23 cellular contexts compared by ENCODE assay signal in the genomic region with DNA sequence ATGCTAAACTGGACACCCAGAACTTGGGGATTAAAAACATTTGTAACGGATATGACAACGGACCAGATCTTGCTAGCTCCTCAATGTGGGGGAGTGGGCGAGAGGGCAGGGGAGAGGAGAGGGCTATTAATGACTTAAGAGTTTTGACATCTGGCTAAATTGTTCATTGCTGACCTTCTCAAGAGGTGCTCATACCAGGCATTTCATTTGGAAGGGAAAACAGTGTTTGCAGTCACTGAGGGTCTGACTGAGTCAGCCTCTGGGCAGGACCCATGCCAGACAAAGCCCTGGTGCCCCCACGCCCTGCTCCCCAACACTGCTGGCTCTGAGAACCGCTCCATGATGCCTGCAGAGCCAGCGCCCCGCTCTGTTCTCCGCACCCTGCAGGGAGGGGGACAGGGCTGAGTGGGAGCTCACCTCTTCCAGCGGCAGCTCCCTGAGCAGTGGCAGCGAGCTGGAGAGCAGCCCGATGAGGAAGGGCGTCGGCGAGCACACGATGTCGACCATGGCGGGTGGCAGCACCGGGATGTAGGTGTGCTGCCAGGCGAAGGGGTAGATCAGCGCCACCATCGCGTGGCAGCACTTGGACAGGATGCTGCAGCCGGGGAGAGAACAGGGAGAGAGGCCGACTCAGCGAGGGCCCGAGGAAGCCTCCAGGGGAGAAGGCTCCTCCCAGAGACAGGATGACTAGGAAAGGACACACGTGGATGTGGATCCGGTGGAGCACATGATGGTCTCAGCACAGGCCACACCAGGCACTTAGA. TPM values are rescaled to one million over a fixed set of nuclear protein-coding genes. Genes with fewer than 3 reads are reported as not detected.
DNase-seq lines count a peak whose midpoint lies in the region; ATAC-seq, FAIRE-seq and TF ChIP-seq lines count a peak whose summit lies in the region.
"Had no signal": no experiment of that assay in that cellular context is flagged by ENCODE, and none has a peak within 500 bp of the region (broad histone marks: within the 10 kb centered on the region; RNA-seq: fewer than 3 reads in every experiment).

No MANE protein-coding gene starts in this region.

- H2AFZ ChIP-seq in K562 (ENCODE audit: low read depth, low read length), result peak overlapping the region; percentile 57
- H2AFZ ChIP-seq: PC-9 had no signal

- H4K20me1 ChIP-seq in K562 (replicated peaks; ENCODE audit: control insufficient read depth, insufficient read depth, low read length), result peaks cover 10% of the 10 kb centered on the region; the same call in 1 of the 2 replicates

- peak; percentile 40 to 68; a peak in 5 of 6 replicates for ATAC-seq in A549
- peak; percentile 62 for ATAC-seq in K562
- ATAC-seq: left lobe of liver had no signal

- H3K27ac Mint-ChIP-seq in mesothelial cell of epicardium, result peak overlapping the region; percentile 1
- H3K27ac Mint-ChIP-seq: activated CD4-positive, alpha-beta T cell treated with anti-CD3 and anti-CD28 coated beads, Interleukin-2, amount 10 ng/mL, durations not matched to agents 24 days and 14 days; CD4-positive, alpha-beta T cell; HFFc6; stimulated activated naive CD8-positive, alpha-beta T cell treated with anti-CD3 and anti-CD28 coated beads, Interleukin-15, Interleukin-2, amounts not matched to agents 100 ng/mL and 50 ng/mL, for 24 hours; type B pancreatic cell had no signal

- H3K4me1 Mint-ChIP-seq in mesothelial cell of epicardium, result peaks cover 6% of the 10 kb centered on the region

- H3K27me3 Mint-ChIP-seq in mesothelial cell of epicardium (ENCODE audit: low read depth), result no peaks in the 10 kb centered on the region
- H3K27me3 Mint-ChIP-seq: CD4-positive, alpha-beta T cell; type B pancreatic cell had no signal

- FAIRE-seq in A549 (lab: Jason Lieb, UNC) (no peak), K562 (lab: Jason Lieb, UNC) (no peak)
- FAIRE-seq: colon, HTR-8/SVneo, TTC549 had no signal

- TF ChIP-seq RAD21 in A549 (conservative IDR thresholded peaks at IDR 0.05 in 1 of 2, IDR thresholded peaks at IDR 0.05 in 1 of 2) (no peak), K562 (CRISPR knock-in tag; conservative IDR thresholded peaks at IDR 0.05 in 1 of 2, IDR thresholded peaks at IDR 0.05 in 1 of 2) (no peak)

- intact Hi-C loops in K562 (cut with micrococcal nuclease), result no loop called here

- H3K27ac ChIP-seq in A549 (peak overlapping the region in 1 of 2 experiments; percentile 6; a peak in 1 of 6 replicates), K562 (ENCODE audit: extremely low read depth, low read depth, low read length) (no peak overlapping the region)
- H3K27ac ChIP-seq: PC-9 had no signal

- H3K9me1 ChIP-seq in K562 (ENCODE audit: control insufficient read depth, insufficient read depth, low read length), result no peaks in the 10 kb centered on the region

- H3K9me3 Mint-ChIP-seq in mesothelial cell of epicardium, result no peaks in the 10 kb centered on the region
- H3K9me3 Mint-ChIP-seq: activated CD4-positive, alpha-beta T cell treated with anti-CD3 and anti-CD28 coated beads, Interleukin-2, amount 10 ng/mL, durations not matched to agents 24 days and 14 days; CD4-positive, alpha-beta T cell; HFFc6; stimulated activated naive CD8-positive, alpha-beta T cell treated with anti-CD3 and anti-CD28 coated beads, Interleukin-15, Interleukin-2, amounts not matched to agents 100 ng/mL and 50 ng/mL, for 24 hours; type B pancreatic cell had no signal

- H3K9ac ChIP-seq in K562 (ENCODE audit: insufficient read depth in 1 of 2, low read depth in 2 of 2, low read length in 2 of 2), result peak overlapping the region in 1 of 2 experiments; percentile 8; a peak in 1 of 4 replicates

- no peak for TF ChIP-seq EP300 in A549 (IDR thresholded peaks at IDR 0.05)
- no peak for TF ChIP-seq EP300 in K562 (IDR thresholded peaks at IDR 0.05; ENCODE audit: low read length)

- H3K4me3 Mint-ChIP-seq in mesothelial cell of epicardium, result no peak overlapping the region
- H3K4me3 Mint-ChIP-seq: activated CD4-positive, alpha-beta T cell treated with anti-CD3 and anti-CD28 coated beads, Interleukin-2, amount 10 ng/mL, durations not matched to agents 24 days and 14 days; CD4-positive, alpha-beta T cell; HFFc6; stimulated activated naive CD8-positive, alpha-beta T cell treated with anti-CD3 and anti-CD28 coated beads, Interleukin-15, Interleukin-2, amounts not matched to agents 100 ng/mL and 50 ng/mL, for 24 hours; type B pancreatic cell had no signal

- POLR2A ChIA-PET in A549 (lab: Yijun Ruan, JAX), result interaction anchor here (1.1 kb wide), 1 partner anchor 14 kb away, joined by 3 read pairs; no protein-coding TSS in a partner anchor
- POLR2A ChIA-PET in K562 (lab: Yijun Ruan, JAX), result interaction anchor here (0.6 to 1.0 kb wide), 3 partner anchors 11 to 28 kb away, joined by 3 read pairs; no protein-coding TSS in a partner anchor

- peak in 1 of 2 experiments; percentile 29 for DNase-seq in A549 (ENCODE audit: low read depth in 1 of 2, low spot score in 1 of 2)
- peak; percentile 44 for DNase-seq in H7
- DNase-seq in K562 (ENCODE audit: extremely low read depth in 1 of 4, low spot score in 3 of 4), result peak in 1 of 4 experiments; percentile 24
- no peak for DNase-seq in mesothelial cell of epicardium (ENCODE audit: low spot score in 2 of 2, unreplicated experiment in 2 of 2)
- no peak for DNase-seq in NCI-H2171 (lab: John Stamatoyannopoulos, UW)
- DNase-seq in AG08395 (ENCODE audit: low spot score), result no peak
- DNase-seq in stimulated activated naive CD4-positive, alpha-beta T cell treated with Interleukin-2 at 50 U/mL for 16 hours (lab: John Stamatoyannopoulos, UW), result no peak
- no peak for DNase-seq in iPS-NIHi11 (ENCODE audit: low spot score)
- DNase-seq: activated CD8-positive, alpha-beta memory T cell treated with anti-CD3 and anti-CD28 coated beads, Interleukin-2, amount 50 U/mL, for 4 hours; activated gamma-delta T cell treated with Interleukin-2 at 50 U/mL for 16 hours; anterior cingulate cortex; CD4-positive, alpha-beta T cell; HFFc6; PC-9; sigmoid colon; stimulated activated CD4-positive, alpha-beta T cell treated with anti-CD3 and anti-CD28 coated beads, Interleukin-1b, Interleukin-23, amount 100 ng/mL, for 48 hours had no signal

- H3K4me2 ChIP-seq in A549 (no peak overlapping the region), K562 (ENCODE audit: insufficient read depth, low read length) (peak overlapping the region; percentile 41)

- no peak overlapping the region for H3K4me3 ChIP-seq in A549
- no peak overlapping the region for H3K4me3 ChIP-seq in H7 (ENCODE audit: insufficient read depth, low read depth, low read length)
- no peak overlapping the region for H3K4me3 ChIP-seq in K562
- H3K4me3 ChIP-seq: PC-9, sigmoid colon had no signal

- TF ChIP-seq CTCF in A549 (IDR thresholded peaks at IDR 0.05), result no peak
- no peak for TF ChIP-seq CTCF in K562 (IDR thresholded peaks at IDR 0.05 in 2 of 3, conservative IDR thresholded peaks at IDR 0.05 in 1 of 3; ENCODE audit: insufficient read depth in 2 of 3, low read depth in 1 of 3, low read length in 3 of 3)
- TF ChIP-seq CTCF in mesothelial cell of epicardium (IDR thresholded peaks at IDR 0.05; ENCODE audit: unreplicated experiment), result no peak

- no TSS peak for BruUV-seq in K562 (replicated peaks; lab: Mats Ljungman, UMichigan)

- in situ Hi-C loops in K562 (cut with MboI), result no loop called here

- H3K79me2 ChIP-seq in K562 (ENCODE audit: control insufficient read depth, insufficient read depth, low read length), result no peaks in the 10 kb centered on the region

- CTCF ChIA-PET in A549 (lab: Yijun Ruan, JAX) (interaction anchor here (1.1 to 24.2 kb wide), 6 partner anchors 10 to 120 kb away, joined by 3 to 493 read pairs (median 4); partner anchors contain the start of gene DENND2A), K562 (lab: Yijun Ruan, JAX; ENCODE audit: low intra/inter-chr PET ratio) (no interaction called here)

- no peaks in the 10 kb centered on the region for H3K36me3 ChIP-seq in H7 (replicated peaks; ENCODE audit: control insufficient read depth, insufficient read depth, low read length)
- H3K36me3 ChIP-seq in K562 (ENCODE audit: control insufficient read depth, insufficient read depth, low read length), result no peaks in the 10 kb centered on the region

- H3K4me1 ChIP-seq in A549, result no peaks in the 10 kb centered on the region
- peaks cover 0 to 17% of the 10 kb centered on the region in 2 experiments; a peak in 3 of 5 replicates for H3K4me1 ChIP-seq in K562 (replicated peaks in 1 of 2; ENCODE audit: control insufficient read depth in 2 of 2, insufficient read depth in 2 of 2, low read length in 2 of 2)
- H3K4me1 ChIP-seq: sigmoid colon had no signal

- TF ChIP-seq POLR2A in A549 (IDR thresholded peaks at IDR 0.05; ENCODE audit: low read length), result no peak
- TF ChIP-seq POLR2A in K562 (conservative IDR thresholded peaks at IDR 0.05), result no peak

- H3K9me3 ChIP-seq in A549 (no peaks in the 10 kb centered on the region), K562 (replicated peaks; ENCODE audit: control insufficient read depth, insufficient read depth, low read depth, low read length) (no peaks in the 10 kb centered on the region)
- H3K9me3 ChIP-seq: sigmoid colon had no signal

- no peaks in the 10 kb centered on the region for H3K27me3 ChIP-seq in H7 (ENCODE audit: control insufficient read depth, insufficient read depth, low read length)
- H3K27me3 ChIP-seq in K562 (ENCODE audit: control insufficient read depth in 2 of 2, insufficient read depth in 2 of 2, low read length in 2 of 2), result peaks cover 39 to 46% of the 10 kb centered on the region in 2 experiments
- H3K27me3 ChIP-seq: sigmoid colon had no signal

- 71% methylated on average over 23 of the region's 28 CpGs for WGBS in A549 (ENCODE audit: missing lambda C conversion rate)
- 3% methylated on average over 28 of the region's 28 CpGs for WGBS in K562 (ENCODE audit: insufficient coverage, low coverage, missing lambda C conversion rate)

- H3K36me3 Mint-ChIP-seq in mesothelial cell of epicardium, result peaks cover 22% of the 10 kb centered on the region

RNA-seq across cellular contexts. Expression of gene MKRN1, which starts 47.8 kb away (rescaled TPM):
- polyA plus RNA-seq in A549 (2011; rRNA removed), result 65.1 and 68.8 TPM in 2 replicates
- polyA plus RNA-seq in A549 (2012; cell fraction: cytosol; rRNA removed), result 32.4 and 33.1 TPM in 2 replicates
- 28.9 and 36.3 TPM in 2 replicates for polyA plus RNA-seq in A549 (2012; cell fraction: nucleus; rRNA removed)
- polyA plus RNA-seq in A549 (2017; fragmentation: RNase III; extraction: RNeasy Plus Mini Kit Qiagen cat#74134 plus additional on column Dnase treatment), result 52.2 to 55.1 TPM (median 53.2 TPM) in 3 replicates
- 48.5 and 50.5 TPM in 2 replicates for polyA minus RNA-seq in A549 (2011; rRNA and poly(A)+ RNA removed)
- total RNA-seq in H7 (2014; rRNA removed; shearing (Covaris generic)), result 80.5 and 108 TPM in 2 replicates
- total RNA-seq in K562 (2011; cell fraction: chromatin; rRNA removed; ENCODE audit: low replicate concordance), result 105 and 157 TPM in 2 replicates
- total RNA-seq in K562 (2011; cell fraction: nucleolus; rRNA removed), result 62.0 and 63.3 TPM in 2 replicates
- 108 and 126 TPM in 2 replicates for total RNA-seq in K562 (2011; cell fraction: nucleoplasm; rRNA removed)
- 60.7 and 73.9 TPM in 2 replicates for total RNA-seq in K562 (2014; rRNA removed)
- 82.0 and 92.2 TPM in 2 replicates for total RNA-seq in K562 (2014; rRNA removed; fragmentation: Illumina TruSeq; extraction: Trizol)
- total RNA-seq in K562 (2015; rRNA removed; fragmentation: Illumina TruSeq; extraction: Trizol), result 79.0 and 87.1 TPM in 2 replicates
- 70.7 and 87.5 TPM in 2 replicates for total RNA-seq in K562 (2021)
- 72.4 and 87.9 TPM in 2 replicates for polyA plus RNA-seq in K562 (2011; rRNA removed)
- polyA plus RNA-seq in K562 (2011; cell fraction: cytosol; rRNA removed), result 48.3 and 81.3 TPM in 2 replicates
- polyA plus RNA-seq in K562 (2011; cell fraction: nucleus; rRNA removed), result 55.8 and 88.3 TPM in 2 replicates
- 75.1 and 81.2 TPM in 2 replicates for polyA plus RNA-seq in K562 (2012)
- 80.8 and 90.3 TPM in 2 replicates for polyA plus RNA-seq in K562 (2014; fragmentation: Illumina TruSeq; extraction: Trizol)
- polyA plus RNA-seq in K562 (2014; fragmentation: Nextera tagmentation; extraction: Ambion mirVana), result 10 to 100 TPM; 30.5 to 33.5 TPM
- 75.8 and 76.0 TPM in 2 replicates for polyA plus RNA-seq in K562 (2014; rRNA removed)
- 120 and 131 TPM in 2 replicates for polyA minus RNA-seq in K562 (2011; rRNA and poly(A)+ RNA removed)
- polyA minus RNA-seq in K562 (2011; cell fraction: cytosol; rRNA and poly(A)+ RNA removed), result 38.2 and 52.5 TPM in 2 replicates
- polyA minus RNA-seq in K562 (2011; cell fraction: nucleus; rRNA and poly(A)+ RNA removed), result 30.3 and 62.9 TPM in 2 replicates
- total RNA-seq in mesothelial cell of epicardium, result 105 to 112 TPM (median 110 TPM) in 3 replicates

Comparison
In these comparisons a context has a peak if more than half of its experiments do, and no peak if none do; other contexts are left out.
1. Of the 35 proteins assayed by ChIP-seq in both K562 and A549: peak only in K562: MAX; only in A549: none; in both: none; in neither: 34.